ENCODE assay signal across 9 cellular contexts in genomic region chr3:163916596-163917560, GRCh38.
DNase-seq lines count a peak whose midpoint lies in the region; ATAC-seq and TF ChIP-seq lines count a peak whose summit lies in the region.
"Had no signal": no experiment of that assay in that cellular context is flagged by ENCODE, and none has a peak within 500 bp of the region (broad histone marks: within the 10 kb centered on the region; RNA-seq: fewer than 3 reads in every experiment).

No MANE protein-coding gene starts in this region.

- no peak overlapping the region for H4K12ac ChIP-seq in trophoblast cell (ENCODE audit: low read depth, low read length)

- H3K23ac ChIP-seq in trophoblast cell (ENCODE audit: low read length) = no peak overlapping the region

- H3K4me1 ChIP-seq in trophoblast cell (ENCODE audit: control insufficient read depth in 1 of 2, insufficient read depth in 2 of 2, low read length in 2 of 2) (no peaks in the 10 kb centered on the region), left ventricle myocardium inferior (no peaks in the 10 kb centered on the region)

- H4K8ac ChIP-seq in trophoblast cell (ENCODE audit: low read depth, low read length) = no peak overlapping the region

- no peak overlapping the region for H2AK5ac ChIP-seq in trophoblast cell (ENCODE audit: low read length)

- H3K4me2 ChIP-seq in trophoblast cell (ENCODE audit: low read length) = no peak overlapping the region

- no peak overlapping the region for H3K14ac ChIP-seq in trophoblast cell (ENCODE audit: low read length)

- DNase-seq in NCI-H2196 (lab: John Stamatoyannopoulos, UW; ENCODE audit: unreplicated experiment) = peak; percentile 36
- no peak for DNase-seq in NCI-H2196 treated with DMSO at 0.1 percent for 48 hours (lab: John Stamatoyannopoulos, UW; ENCODE audit: unreplicated experiment)
- DNase-seq in NCI-H2029 (lab: John Stamatoyannopoulos, UW) = peak; percentile 34
- peak; percentile 41 for DNase-seq in WERI-Rb-1
- peak; percentile 72 to 76 for DNase-seq in trophoblast cell
- no peak for DNase-seq in Right ventricle myocardium inferior (ENCODE audit: missing footprints)
- DNase-seq in activated CD4-positive, alpha-beta T cell treated with anti-CD3 and anti-CD28 coated beads for 48 hours = no peak
- DNase-seq in left ventricle myocardium inferior = no peak

- no peak overlapping the region for H3K27ac ChIP-seq in WERI-Rb-1
- H3K27ac ChIP-seq in trophoblast cell (ENCODE audit: low read depth, low read length) = no peak overlapping the region
- H3K27ac ChIP-seq in left ventricle myocardium inferior (replicated peaks) = no peak overlapping the region
- H3K27ac ChIP-seq: neutrophil had no signal

- H3K4me3 ChIP-seq in WERI-Rb-1 (ENCODE audit: low read depth, low read length) (no peak overlapping the region), trophoblast cell (ENCODE audit: low read depth, low read length) (no peak overlapping the region), left ventricle myocardium inferior (no peak overlapping the region)

- H2BK5ac ChIP-seq in trophoblast cell (ENCODE audit: low read depth, low read length, poor library complexity) = no peak overlapping the region

- peak; percentile 36 for TF ChIP-seq CTCF in WERI-Rb-1 (IDR thresholded peaks at IDR 0.05; ENCODE audit: low read depth, low read length)
- TF ChIP-seq CTCF in left ventricle myocardium inferior (IDR thresholded peaks at IDR 0.05; ENCODE audit: borderline replicate concordance) = no peak

- no peak overlapping the region for H3K18ac ChIP-seq in trophoblast cell (ENCODE audit: low read length)

- H3K27me3 ChIP-seq in WERI-Rb-1 (ENCODE audit: insufficient read depth, low read depth, severe bottlenecking) (no peaks in the 10 kb centered on the region), trophoblast cell (ENCODE audit: insufficient read depth, low read length) (no peaks in the 10 kb centered on the region), left ventricle myocardium inferior (ENCODE audit: low read depth) (no peaks in the 10 kb centered on the region)
- H3K27me3 ChIP-seq: neutrophil had no signal

- H3K9me3 ChIP-seq in WERI-Rb-1 (ENCODE audit: severe bottlenecking) = no peaks in the 10 kb centered on the region
- no peaks in the 10 kb centered on the region for H3K9me3 ChIP-seq in trophoblast cell (ENCODE audit: insufficient read depth, low read depth, low read length)
- peaks cover 5% of the 10 kb centered on the region for H3K9me3 ChIP-seq in left ventricle myocardium inferior (replicated peaks)
- H3K9me3 ChIP-seq: neutrophil had no signal

- intact Hi-C loops in Right ventricle myocardium inferior (cut with DNase I) (no loop called here), left ventricle myocardium inferior (cut with micrococcal nuclease) (no loop called here)

- no peak overlapping the region for H4K91ac ChIP-seq in trophoblast cell (ENCODE audit: low read depth, low read length)

- no peak overlapping the region for H2BK120ac ChIP-seq in trophoblast cell (ENCODE audit: insufficient read depth, low read length, poor library complexity)

- no peak for ATAC-seq in Right ventricle myocardium inferior

- WGBS in trophoblast cell (ENCODE audit: extremely low coverage, insufficient coverage, insufficient read length) = no CpG with 5 or more reads among the region's 4 CpGs

- H3K36me3 ChIP-seq in WERI-Rb-1 (no peaks in the 10 kb centered on the region), trophoblast cell (ENCODE audit: control insufficient read depth in 1 of 2, insufficient read depth in 2 of 2, low read length in 2 of 2) (no peaks in the 10 kb centered on the region), left ventricle myocardium inferior (no peaks in the 10 kb centered on the region)
- H3K36me3 ChIP-seq: neutrophil had no signal

- H2BK12ac ChIP-seq in trophoblast cell (ENCODE audit: low read length) = no peak overlapping the region

- no peak overlapping the region for H3K9ac ChIP-seq in trophoblast cell (ENCODE audit: low read length)

- no peaks in the 10 kb centered on the region for H3K79me1 ChIP-seq in trophoblast cell (ENCODE audit: low read length)

- H3K4ac ChIP-seq in trophoblast cell (ENCODE audit: low read depth, low read length) = no peak overlapping the region

- no peaks in the 10 kb centered on the region for H3K79me2 ChIP-seq in trophoblast cell (ENCODE audit: control insufficient read depth, insufficient read depth, low read length, poor library complexity)

- no peak overlapping the region for H2AFZ ChIP-seq in trophoblast cell (ENCODE audit: insufficient read depth, low read length, poor library complexity)

Comparison
In these comparisons a context has a peak if more than half of its experiments do, and no peak if none do; other contexts are left out.
1. DNase-seq: peak in NCI-H2196 (single experiment), NCI-H2029 (single experiment), WERI-Rb-1 (single experiment) and trophoblast cell (2 of 2); none in NCI-H2196 treated with DMSO at 0.1 percent for 48 hours (single experiment), Right ventricle myocardium inferior (single experiment), activated CD4-positive, alpha-beta T cell treated with anti-CD3 and anti-CD28 coated beads for 48 hours (single experiment) and left ventricle myocardium inferior (single experiment).